In the genomic region with DNA sequence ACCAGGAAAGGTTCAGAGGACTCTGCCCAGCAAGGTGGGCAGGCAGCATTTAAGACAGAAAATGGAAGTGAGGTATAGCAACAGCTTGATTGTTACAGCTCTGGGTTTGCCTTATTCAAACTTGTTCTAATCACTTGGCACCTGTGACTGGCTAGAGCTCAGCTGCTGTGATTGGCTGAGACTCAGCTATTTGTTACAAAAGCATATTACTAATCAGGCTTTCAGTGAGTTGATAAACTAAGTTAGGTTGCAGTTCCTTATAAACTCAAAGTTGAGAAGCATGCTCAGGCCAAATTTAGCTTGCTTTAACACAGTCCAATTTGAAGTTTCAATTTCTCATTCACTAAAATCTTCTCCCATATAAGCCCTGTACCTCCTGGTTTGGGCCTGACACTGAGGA, we compare ENCODE assay signal across 12 cellular contexts.
DNase-seq lines count a peak whose midpoint lies in the region; ATAC-seq and TF ChIP-seq lines count a peak whose summit lies in the region.
"Had no signal": no experiment of that assay in that cellular context is flagged by ENCODE, and none has a peak within 500 bp of the region (broad histone marks: within the 10 kb centered on the region; RNA-seq: fewer than 3 reads in every experiment).

No MANE protein-coding gene starts in this region.

- H3K27ac ChIP-seq in 22Rv1: peak overlapping the region; percentile 74
- H3K27ac ChIP-seq: suprapubic skin had no signal

- peak; percentile 34 for TF ChIP-seq POLR2A in GM19099 (IDR thresholded peaks at IDR 0.05; ENCODE audit: extremely low read depth, insufficient read length, low read depth)

- no peak for TF ChIP-seq CTCF in 22Rv1 (IDR thresholded peaks at IDR 0.05)

- ATAC-seq in HG02678 (IDR thresholded peaks at IDR 0.05; ENCODE audit: unreplicated experiment) (peak; percentile 68), HG03558 (IDR thresholded peaks at IDR 0.05; ENCODE audit: extremely low read depth, unreplicated experiment) (peak; percentile 33)

- no peak for DNase-seq in stimulated activated naive CD4-positive, alpha-beta T cell treated with Interleukin-2 at 50 U/mL for 16 hours (lab: John Stamatoyannopoulos, UW)
- DNase-seq in amygdala (lab: John Stamatoyannopoulos, UW): no peak
- DNase-seq in SHP77 (lab: John Stamatoyannopoulos, UW): no peak
- DNase-seq in EL: no peak
- DNase-seq: hippocampal formation, NCI-H526 treated with DMSO at 0.1 percent for 48 hours, T-helper 9 cell had no signal
